In the genomic region with DNA sequence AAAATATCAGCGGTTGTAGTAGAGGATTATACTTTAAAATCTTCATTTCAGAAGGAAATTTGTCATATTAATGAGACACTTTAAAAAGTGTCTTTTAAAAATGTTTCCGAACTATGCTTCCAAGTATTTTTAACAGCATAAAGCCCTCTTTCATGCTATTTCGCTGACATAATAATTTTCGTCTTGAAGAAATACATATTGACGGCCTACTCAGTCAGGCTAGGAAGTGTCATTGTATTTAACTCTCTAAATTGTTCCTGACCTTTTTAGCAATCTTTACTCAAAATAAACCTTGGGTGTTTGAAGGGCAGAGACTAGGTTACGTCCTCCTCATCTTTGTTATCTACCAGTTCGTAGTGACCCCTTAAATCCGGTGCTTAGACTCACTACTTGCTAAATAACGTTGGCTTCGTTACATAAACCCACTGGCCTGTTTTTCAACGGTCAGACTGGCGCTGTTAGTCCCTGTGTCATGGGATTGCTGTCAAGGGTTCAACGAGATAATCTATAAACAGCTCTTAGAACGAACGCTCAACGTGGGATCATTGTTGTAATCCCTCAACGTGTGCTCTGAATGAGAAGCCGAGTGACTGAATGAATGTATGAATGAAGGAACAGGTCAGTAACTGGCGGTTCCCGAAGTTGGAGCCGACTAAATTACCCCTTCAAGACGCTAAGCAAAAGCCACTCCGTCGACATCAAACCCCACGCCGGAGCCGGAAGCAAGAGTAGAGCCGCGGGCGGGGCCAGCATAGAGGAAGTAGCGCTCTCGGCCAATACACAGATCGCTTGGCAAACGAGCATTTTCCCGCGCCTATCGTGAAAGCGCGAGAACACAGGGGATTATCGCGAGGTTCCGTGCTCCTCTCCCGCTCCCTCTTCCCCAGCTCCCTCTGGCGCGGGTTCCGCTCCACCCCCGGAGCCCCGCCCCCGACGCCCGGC, we compare ENCODE assay signal across 1 cellular context.
TF ChIP-seq lines count a peak whose summit lies in the region.

No MANE protein-coding gene starts in this region.

TF ChIP-seq in GM12878, 131 proteins besides CTCF, POLR2A, EP300 and RAD21 (continued from another document):
- TF ChIP-seq, protein P1, sequence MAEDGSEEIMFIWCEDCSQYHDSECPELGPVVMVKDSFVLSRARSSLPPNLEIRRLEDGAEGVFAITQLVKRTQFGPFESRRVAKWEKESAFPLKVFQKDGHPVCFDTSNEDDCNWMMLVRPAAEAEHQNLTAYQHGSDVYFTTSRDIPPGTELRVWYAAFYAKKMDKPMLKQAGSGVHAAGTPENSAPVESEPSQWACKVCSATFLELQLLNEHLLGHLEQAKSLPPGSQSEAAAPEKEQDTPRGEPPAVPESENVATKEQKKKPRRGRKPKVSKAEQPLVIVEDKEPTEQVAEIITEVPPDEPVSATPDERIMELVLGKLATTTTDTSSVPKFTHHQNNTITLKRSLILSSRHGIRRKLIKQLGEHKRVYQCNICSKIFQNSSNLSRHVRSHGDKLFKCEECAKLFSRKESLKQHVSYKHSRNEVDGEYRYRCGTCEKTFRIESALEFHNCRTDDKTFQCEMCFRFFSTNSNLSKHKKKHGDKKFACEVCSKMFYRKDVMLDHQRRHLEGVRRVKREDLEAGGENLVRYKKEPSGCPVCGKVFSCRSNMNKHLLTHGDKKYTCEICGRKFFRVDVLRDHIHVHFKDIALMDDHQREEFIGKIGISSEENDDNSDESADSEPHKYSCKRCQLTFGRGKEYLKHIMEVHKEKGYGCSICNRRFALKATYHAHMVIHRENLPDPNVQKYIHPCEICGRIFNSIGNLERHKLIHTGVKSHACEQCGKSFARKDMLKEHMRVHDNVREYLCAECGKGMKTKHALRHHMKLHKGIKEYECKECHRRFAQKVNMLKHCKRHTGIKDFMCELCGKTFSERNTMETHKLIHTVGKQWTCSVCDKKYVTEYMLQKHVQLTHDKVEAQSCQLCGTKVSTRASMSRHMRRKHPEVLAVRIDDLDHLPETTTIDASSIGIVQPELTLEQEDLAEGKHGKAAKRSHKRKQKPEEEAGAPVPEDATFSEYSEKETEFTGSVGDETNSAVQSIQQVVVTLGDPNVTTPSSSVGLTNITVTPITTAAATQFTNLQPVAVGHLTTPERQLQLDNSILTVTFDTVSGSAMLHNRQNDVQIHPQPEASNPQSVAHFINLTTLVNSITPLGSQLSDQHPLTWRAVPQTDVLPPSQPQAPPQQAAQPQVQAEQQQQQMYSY (CRISPR knock-in tag; IDR thresholded peaks at IDR 0.05) = no peak
- TF ChIP-seq, protein P2, sequence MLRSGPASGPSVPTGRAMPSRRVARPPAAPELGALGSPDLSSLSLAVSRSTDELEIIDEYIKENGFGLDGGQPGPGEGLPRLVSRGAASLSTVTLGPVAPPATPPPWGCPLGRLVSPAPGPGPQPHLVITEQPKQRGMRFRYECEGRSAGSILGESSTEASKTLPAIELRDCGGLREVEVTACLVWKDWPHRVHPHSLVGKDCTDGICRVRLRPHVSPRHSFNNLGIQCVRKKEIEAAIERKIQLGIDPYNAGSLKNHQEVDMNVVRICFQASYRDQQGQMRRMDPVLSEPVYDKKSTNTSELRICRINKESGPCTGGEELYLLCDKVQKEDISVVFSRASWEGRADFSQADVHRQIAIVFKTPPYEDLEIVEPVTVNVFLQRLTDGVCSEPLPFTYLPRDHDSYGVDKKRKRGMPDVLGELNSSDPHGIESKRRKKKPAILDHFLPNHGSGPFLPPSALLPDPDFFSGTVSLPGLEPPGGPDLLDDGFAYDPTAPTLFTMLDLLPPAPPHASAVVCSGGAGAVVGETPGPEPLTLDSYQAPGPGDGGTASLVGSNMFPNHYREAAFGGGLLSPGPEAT (IDR thresholded peaks at IDR 0.05; ENCODE audit: low read depth) = peak; percentile 51; the same call in 1 of the 2 replicates
- no peak for TF ChIP-seq EED (IDR thresholded peaks at IDR 0.05; ENCODE audit: low read depth)
- TF ChIP-seq SREBF1 (IDR thresholded peaks at IDR 0.05; ENCODE audit: low read length) = no peak
- 0 out of 2 replicates have a peak, but pooled peaks have one; percentile 29 for TF ChIP-seq ATF7 (IDR thresholded peaks at IDR 0.05; ENCODE audit: low read depth)
- 0 out of 2 replicates have a peak, but pooled peaks have one; percentile 8 for TF ChIP-seq CREM (IDR thresholded peaks at IDR 0.05; ENCODE audit: low read depth)
- no peak for TF ChIP-seq MEF2A (IDR thresholded peaks at IDR 0.05; ENCODE audit: insufficient read depth, low read depth, low read length)
- peak; percentile 51; the same call in 1 of the 2 replicates for TF ChIP-seq SPI1 (IDR thresholded peaks at IDR 0.05; ENCODE audit: borderline replicate concordance, insufficient read depth, low read depth, low read length)
- TF ChIP-seq BRCA1 (IDR thresholded peaks at IDR 0.05; ENCODE audit: low read depth, low read length) = peak; percentile 96
- no peak for TF ChIP-seq CHD4 (IDR thresholded peaks at IDR 0.05)
- TF ChIP-seq TCF12 (IDR thresholded peaks at IDR 0.05; ENCODE audit: low read depth, low read length) = peak; percentile 42; the same call in 1 of the 2 replicates
- peak; percentile 48; the same call in 1 of the 2 replicates for TF ChIP-seq RUNX3 (IDR thresholded peaks at IDR 0.05; ENCODE audit: low read length)
- TF ChIP-seq, protein P3, sequence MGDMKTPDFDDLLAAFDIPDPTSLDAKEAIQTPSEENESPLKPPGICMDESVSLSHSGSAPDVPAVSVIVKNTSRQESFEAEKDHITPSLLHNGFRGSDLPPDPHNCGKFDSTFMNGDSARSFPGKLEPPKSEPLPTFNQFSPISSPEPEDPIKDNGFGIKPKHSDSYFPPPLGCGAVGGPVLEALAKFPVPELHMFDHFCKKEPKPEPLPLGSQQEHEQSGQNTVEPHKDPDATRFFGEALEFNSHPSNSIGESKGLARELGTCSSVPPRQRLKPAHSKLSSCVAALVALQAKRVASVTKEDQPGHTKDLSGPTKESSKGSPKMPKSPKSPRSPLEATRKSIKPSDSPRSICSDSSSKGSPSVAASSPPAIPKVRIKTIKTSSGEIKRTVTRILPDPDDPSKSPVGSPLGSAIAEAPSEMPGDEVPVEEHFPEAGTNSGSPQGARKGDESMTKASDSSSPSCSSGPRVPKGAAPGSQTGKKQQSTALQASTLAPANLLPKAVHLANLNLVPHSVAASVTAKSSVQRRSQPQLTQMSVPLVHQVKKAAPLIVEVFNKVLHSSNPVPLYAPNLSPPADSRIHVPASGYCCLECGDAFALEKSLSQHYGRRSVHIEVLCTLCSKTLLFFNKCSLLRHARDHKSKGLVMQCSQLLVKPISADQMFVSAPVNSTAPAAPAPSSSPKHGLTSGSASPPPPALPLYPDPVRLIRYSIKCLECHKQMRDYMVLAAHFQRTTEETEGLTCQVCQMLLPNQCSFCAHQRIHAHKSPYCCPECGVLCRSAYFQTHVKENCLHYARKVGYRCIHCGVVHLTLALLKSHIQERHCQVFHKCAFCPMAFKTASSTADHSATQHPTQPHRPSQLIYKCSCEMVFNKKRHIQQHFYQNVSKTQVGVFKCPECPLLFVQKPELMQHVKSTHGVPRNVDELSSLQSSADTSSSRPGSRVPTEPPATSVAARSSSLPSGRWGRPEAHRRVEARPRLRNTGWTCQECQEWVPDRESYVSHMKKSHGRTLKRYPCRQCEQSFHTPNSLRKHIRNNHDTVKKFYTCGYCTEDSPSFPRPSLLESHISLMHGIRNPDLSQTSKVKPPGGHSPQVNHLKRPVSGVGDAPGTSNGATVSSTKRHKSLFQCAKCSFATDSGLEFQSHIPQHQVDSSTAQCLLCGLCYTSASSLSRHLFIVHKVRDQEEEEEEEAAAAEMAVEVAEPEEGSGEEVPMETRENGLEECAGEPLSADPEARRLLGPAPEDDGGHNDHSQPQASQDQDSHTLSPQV (IDR thresholded peaks at IDR 0.05) = no peak
- no peak for TF ChIP-seq YBX1 (IDR thresholded peaks at IDR 0.05)
- TF ChIP-seq MTA3 (IDR thresholded peaks at IDR 0.05; ENCODE audit: borderline replicate concordance, low read length) = peak; percentile 89; the same call in 1 of the 2 replicates
